In the genomic region with DNA sequence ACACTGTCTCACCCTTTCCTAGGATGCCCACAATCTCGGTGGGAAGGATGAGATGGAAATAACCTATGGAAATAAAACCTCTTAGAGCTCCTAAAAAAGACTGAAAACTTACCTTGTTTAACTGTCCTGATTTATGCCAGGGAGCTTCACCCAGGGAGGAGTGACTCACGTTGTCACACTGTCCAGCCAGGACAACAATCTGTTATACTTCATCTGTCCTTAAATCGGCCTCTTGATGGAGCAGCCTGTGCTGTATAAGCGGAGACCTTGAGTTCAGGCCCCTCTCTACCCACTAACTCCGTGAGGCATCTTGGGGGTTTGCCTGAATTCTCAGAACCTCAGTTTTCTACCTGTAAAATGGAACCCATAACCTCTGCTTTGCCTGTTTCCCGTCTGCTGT, we compare ENCODE assay signal across 17 cellular contexts. TPM values are rescaled to one million over a fixed set of nuclear protein-coding genes. Genes with fewer than 3 reads are reported as not detected.
A peak's percentile ranks its signal among the peaks of the same experiment; 100 is the strongest.
DNase-seq lines count a peak whose midpoint lies in the region; ATAC-seq and TF ChIP-seq lines count a peak whose summit lies in the region.
"Had no signal": no experiment of that assay in that cellular context is flagged by ENCODE, and none has a peak within 500 bp of the region (broad histone marks: within the 10 kb centered on the region; RNA-seq: fewer than 3 reads in every experiment).

No MANE protein-coding gene starts in this region.

- intact Hi-C loops in PC-3 (cut with micrococcal nuclease), result no loop called here

- H3K27ac ChIP-seq in HEK293 (ENCODE audit: extremely low read depth, low read depth, low read length), result no peak overlapping the region
- no peak overlapping the region for H3K27ac ChIP-seq in PC-3 (ENCODE audit: low read length)
- H3K27ac ChIP-seq: BLaER1 had no signal

- H4K20me1 ChIP-seq in PC-3 (ENCODE audit: low read length), result no peaks in the 10 kb centered on the region
- H4K20me1 ChIP-seq: BLaER1 had no signal

- no peaks in the 10 kb centered on the region for H3F3A ChIP-seq in PC-3 (ENCODE audit: low read length, unreplicated experiment)

- TF ChIP-seq CTCF in HEK293 (tag by site-specific recombination; IDR thresholded peaks at IDR 0.05) (no peak), PC-3 (conservative IDR thresholded peaks at IDR 0.05; ENCODE audit: low read depth, low read length) (no peak), fibroblast of villous mesenchyme (IDR thresholded peaks at IDR 0.05; ENCODE audit: insufficient read depth, low read depth, low read length) (no peak), osteocyte (IDR thresholded peaks at IDR 0.05) (no peak)

- no peaks in the 10 kb centered on the region for H3K79me2 ChIP-seq in PC-3 (ENCODE audit: low read length)

- H3K27me3 Mint-ChIP-seq in osteocyte (ENCODE audit: unreplicated experiment), result no peaks in the 10 kb centered on the region

- H3K9me2 ChIP-seq in PC-3 (replicated peaks; ENCODE audit: low read length), result no peaks in the 10 kb centered on the region

- H3K4me3 ChIP-seq in HEK293 (ENCODE audit: low read depth, low read length), result no peak overlapping the region
- no peak overlapping the region for H3K4me3 ChIP-seq in PC-3 (ENCODE audit: low read length)
- no peak overlapping the region for H3K4me3 ChIP-seq in fibroblast of villous mesenchyme (ENCODE audit: low read depth, low read length)
- H3K4me3 ChIP-seq: BLaER1, GM23338 had no signal

- DNase-seq in PC-3 (no peak), fibroblast of villous mesenchyme (ENCODE audit: low read depth) (peak; percentile 34), osteocyte (ENCODE audit: extremely low spot score, unreplicated experiment) (no peak), amniotic stem cell (lab: John Stamatoyannopoulos, UW) (no peak), cortex of kidney (lab: John Stamatoyannopoulos, UW) (no peak)
- DNase-seq: 8988T; CD8-positive, alpha-beta memory T cell; COR-L47; HCEC 1CT had no signal

- H3K9me3 ChIP-seq in HEK293 (ENCODE audit: control insufficient read depth, insufficient read depth, low read depth, low read length) (no peaks in the 10 kb centered on the region), PC-3 (ENCODE audit: low read length) (no peaks in the 10 kb centered on the region)
- H3K9me3 ChIP-seq: BLaER1 had no signal

- H3K4me1 ChIP-seq in HEK293 (ENCODE audit: control insufficient read depth, insufficient read depth, low read length) (no peaks in the 10 kb centered on the region), PC-3 (ENCODE audit: insufficient read depth, low read length) (peaks cover 30% of the 10 kb centered on the region)

- no peak overlapping the region for H3K4me3 Mint-ChIP-seq in osteocyte (ENCODE audit: unreplicated experiment)
- H3K4me3 Mint-ChIP-seq: CD8-positive, alpha-beta memory T cell; GM23338 had no signal

- no peaks in the 10 kb centered on the region for H3K27me3 ChIP-seq in PC-3 (ENCODE audit: low read length)
- H3K27me3 ChIP-seq: BLaER1 had no signal

- no peak overlapping the region for H2AFZ ChIP-seq in PC-3 (ENCODE audit: low read length)
- H2AFZ ChIP-seq: GM23338 had no signal

- H3K9me3 Mint-ChIP-seq in osteocyte (ENCODE audit: unreplicated experiment), result peaks cover 16% of the 10 kb centered on the region
- H3K9me3 Mint-ChIP-seq: CD8-positive, alpha-beta memory T cell had no signal

- H3K4me1 Mint-ChIP-seq in osteocyte (ENCODE audit: unreplicated experiment), result peaks cover 58% of the 10 kb centered on the region
- H3K4me1 Mint-ChIP-seq: CD8-positive, alpha-beta memory T cell; GM23338 had no signal

- CTCF ChIA-PET in HEK293 (lab: Yijun Ruan, JAX) (interaction anchor here (0.8 kb wide), 1 partner anchor 40 kb away, joined by 5 read pairs; no protein-coding TSS in a partner anchor), PC-3 (lab: Charles Lee) (no interaction called here)

- ATAC-seq in PC-3 (peak; percentile 24; the same call in 1 of the 2 replicates), GM21381 (IDR thresholded peaks at IDR 0.05; ENCODE audit: unreplicated experiment) (no peak), HG02798 (IDR thresholded peaks at IDR 0.05; ENCODE audit: poor library complexity, unreplicated experiment) (no peak)
- ATAC-seq: GM23338 had no signal

- H3K27ac Mint-ChIP-seq in osteocyte (ENCODE audit: unreplicated experiment), result peak overlapping the region; percentile 87
- H3K27ac Mint-ChIP-seq: CD14-positive monocyte; CD8-positive, alpha-beta memory T cell; GM23338 had no signal

- POLR2A ChIA-PET in HEK293 (lab: Yijun Ruan, JAX), result no interaction called here
- POLR2A ChIA-PET in PC-3 (lab: Charles Lee; ENCODE audit: unreplicated experiment), result no interaction called here

- no TSS peak for BruUV-seq in PC-3 (replicated peaks; lab: Mats Ljungman, UMichigan)

- H3K9ac ChIP-seq in PC-3 (ENCODE audit: low read length), result no peak overlapping the region
- H3K9ac ChIP-seq: BLaER1 had no signal

- H3K36me3 ChIP-seq in HEK293 (ENCODE audit: control insufficient read depth in 2 of 2, insufficient read depth in 1 of 2, low read length in 2 of 2) (no peaks in the 10 kb centered on the region), PC-3 (ENCODE audit: low read depth, low read length) (no peaks in the 10 kb centered on the region)
- H3K36me3 ChIP-seq: BLaER1 had no signal

- H3K36me3 Mint-ChIP-seq in osteocyte (ENCODE audit: unreplicated experiment), result peaks cover 12% of the 10 kb centered on the region
- H3K36me3 Mint-ChIP-seq: CD14-positive monocyte; CD8-positive, alpha-beta memory T cell had no signal

- no peak overlapping the region for H3K4me2 ChIP-seq in PC-3 (ENCODE audit: low read length)
- H3K4me2 ChIP-seq: BLaER1, GM23338 had no signal

TF ChIP-seq in HEK293, 187 proteins besides CTCF, POLR2A, EP300 and RAD21:
- no peak for TF ChIP-seq ZNF777 (tag by site-specific recombination; IDR thresholded peaks at IDR 0.05; ENCODE audit: borderline replicate concordance)
- TF ChIP-seq ZNF133 (tag by site-specific recombination; IDR thresholded peaks at IDR 0.05), result peak; percentile 72
TF ChIP-seq in HEK293: peak in this region for 1.

RNA-seq across cellular contexts. Expression of a gene that starts 9.2 kb away (rescaled TPM):
- total RNA-seq in PC-3 (2014; rRNA removed) (0.44 and 0.86 TPM in 2 replicates), fibroblast of villous mesenchyme (0.64 and 1.3 TPM in 2 replicates), osteocyte (50.2 and 60.6 TPM in 2 replicates)
- total RNA-seq: A673; CD8-positive, alpha-beta memory T cell had no signal

RNA-seq across cellular contexts. Expression of a gene that starts 34.2 kb away (rescaled TPM):
- not detected in 2 replicates for total RNA-seq in PC-3 (2014; rRNA removed)
- total RNA-seq in fibroblast of villous mesenchyme, result not detected in 2 replicates
- total RNA-seq in osteocyte, result 7.7 and 8.5 TPM in 2 replicates
- total RNA-seq: A673; CD8-positive, alpha-beta memory T cell; GM23338; HT-29 had no signal

Comparison
In these comparisons a context has a peak if more than half of its experiments do, and no peak if none do; other contexts are left out.
1. RNA of a gene that starts 9.2 kb away (total RNA-seq): 50.2 to 60.6 TPM in osteocyte; 0.64 to 1.3 TPM in fibroblast of villous mesenchyme and 0.44 to 0.86 TPM in PC-3; every median in the first group is over 10 times any median in the second.